Comparison of ENCODE assay signal across 2 cellular contexts in the genomic region with DNA sequence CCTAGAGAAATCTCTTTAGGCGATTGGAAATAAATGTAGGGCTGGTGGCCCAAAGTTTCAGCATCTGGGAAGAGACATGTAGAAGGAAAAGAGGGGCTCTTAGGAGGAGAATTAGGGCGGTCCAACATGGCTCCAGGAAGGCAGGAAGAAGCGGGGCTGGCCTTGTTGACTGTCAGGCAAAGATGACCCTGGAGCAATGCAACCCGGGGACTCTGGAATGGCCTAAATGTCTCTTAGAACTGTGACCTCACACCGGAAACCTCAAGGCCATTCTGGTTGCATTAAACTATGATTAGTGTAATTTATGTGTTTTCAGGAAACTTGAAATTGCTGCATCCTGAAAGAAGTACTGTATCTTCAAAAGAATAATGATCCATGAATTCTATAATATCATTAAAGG.
TF ChIP-seq lines count a peak whose summit lies in the region.

No MANE protein-coding gene starts in this region.

TF ChIP-seq in IMR-90, 13 proteins besides CTCF, POLR2A, EP300 and RAD21:
- TF ChIP-seq MAFK (IDR thresholded peaks at IDR 0.05; ENCODE audit: low read depth, low read length) = no peak
- no peak for TF ChIP-seq RFX5 (IDR thresholded peaks at IDR 0.05; ENCODE audit: low read depth, low read length)
- TF ChIP-seq, protein P1, sequence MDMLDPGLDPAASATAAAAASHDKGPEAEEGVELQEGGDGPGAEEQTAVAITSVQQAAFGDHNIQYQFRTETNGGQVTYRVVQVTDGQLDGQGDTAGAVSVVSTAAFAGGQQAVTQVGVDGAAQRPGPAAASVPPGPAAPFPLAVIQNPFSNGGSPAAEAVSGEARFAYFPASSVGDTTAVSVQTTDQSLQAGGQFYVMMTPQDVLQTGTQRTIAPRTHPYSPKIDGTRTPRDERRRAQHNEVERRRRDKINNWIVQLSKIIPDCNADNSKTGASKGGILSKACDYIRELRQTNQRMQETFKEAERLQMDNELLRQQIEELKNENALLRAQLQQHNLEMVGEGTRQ (IDR thresholded peaks at IDR 0.05; ENCODE audit: low read depth, low read length) = no peak
- no peak for TF ChIP-seq NFE2L2 (IDR thresholded peaks at IDR 0.05; ENCODE audit: low read depth, low read length)
- no peak for TF ChIP-seq CEBPB (IDR thresholded peaks at IDR 0.05; ENCODE audit: low read depth, low read length)
- TF ChIP-seq RCOR1 (IDR thresholded peaks at IDR 0.05; ENCODE audit: insufficient replicate concordance, low read length) = no peak
- TF ChIP-seq MXI1 (IDR thresholded peaks at IDR 0.05; ENCODE audit: borderline replicate concordance, low read depth, low read length) = no peak
- TF ChIP-seq CHD1 (IDR thresholded peaks at IDR 0.05; ENCODE audit: low read depth, low read length) = no peak
- TF ChIP-seq MAZ (IDR thresholded peaks at IDR 0.05; ENCODE audit: borderline replicate concordance, low read depth, low read length) = no peak
- no peak for TF ChIP-seq FOS (IDR thresholded peaks at IDR 0.05; ENCODE audit: low read depth, low read length)
- TF ChIP-seq SMC3 (IDR thresholded peaks at IDR 0.05; ENCODE audit: low read depth, low read length) = no peak
TF ChIP-seq in IMR-90: peak in this region for 0.

TF ChIP-seq in endothelial cell of umbilical vein, 7 proteins besides CTCF, POLR2A, EP300 and RAD21:
- TF ChIP-seq POLR2AphosphoS5 (IDR thresholded peaks at IDR 0.05; ENCODE audit: insufficient read depth, low read depth, low read length) = no peak
- TF ChIP-seq GATA2 (IDR thresholded peaks at IDR 0.05; ENCODE audit: insufficient read depth, insufficient read length, low read depth, low read length) = no peak
- TF ChIP-seq JUN (IDR thresholded peaks at IDR 0.05; ENCODE audit: borderline replicate concordance, insufficient read depth, insufficient read length, low read depth) = no peak
- TF ChIP-seq MYC (IDR thresholded peaks at IDR 0.05; ENCODE audit: low read depth, low read length) = no peak
- no peak for TF ChIP-seq FOS (IDR thresholded peaks at IDR 0.05; ENCODE audit: borderline replicate concordance, insufficient read depth, low read length)
